ENCODE assay signal across 9 cellular contexts in genomic region chr6:137699036-137699683, GRCh38.
DNase-seq lines count a peak whose midpoint lies in the region; ATAC-seq lines count a peak whose summit lies in the region.
"Had no signal": no experiment of that assay in that cellular context is flagged by ENCODE, and none has a peak within 500 bp of the region (broad histone marks: within the 10 kb centered on the region; RNA-seq: fewer than 3 reads in every experiment).

No MANE protein-coding gene starts in this region.

- H3K27ac ChIP-seq in layer of hippocampus (ENCODE audit: low read depth, low read length) = peak overlapping the region; percentile 64

- H3K27me3 ChIP-seq in layer of hippocampus (ENCODE audit: control insufficient read depth, insufficient read depth, low read length) = no peaks in the 10 kb centered on the region
- H3K27me3 ChIP-seq: transverse colon had no signal

- peak; percentile 21 for DNase-seq in AG20443 (ENCODE audit: low spot score)
- DNase-seq in HS-5 (ENCODE audit: low read depth) = peak; percentile 31
- peak; percentile 42 for DNase-seq in activated CD8-positive, alpha-beta T cell treated with anti-CD3 and anti-CD28 coated beads, Interleukin-2, amount 10 ng/mL, durations not matched to agents 7 days and 5 days
- no peak for DNase-seq in NCI-H2029 (lab: John Stamatoyannopoulos, UW)

- POLR2A ChIA-PET in activated CD8-positive, alpha-beta T cell treated with anti-CD3 and anti-CD28 coated beads, Interleukin-2, amount 10 ng/mL, durations not matched to agents 7 days and 5 days (lab: Charles Lee) = interaction anchor here (0.6 to 1.9 kb wide), 4 partner anchors 101 to 816 kb away, joined by 3 to 7 read pairs (median 4); partner anchors contain the start of gene TNFAIP3

- no peaks in the 10 kb centered on the region for H3K36me3 Mint-ChIP-seq in activated CD8-positive, alpha-beta T cell treated with anti-CD3 and anti-CD28 coated beads, Interleukin-2, amount 10 ng/mL, durations not matched to agents 7 days and 5 days (ENCODE audit: low read depth)

- CTCF ChIA-PET in activated CD8-positive, alpha-beta T cell treated with anti-CD3 and anti-CD28 coated beads, Interleukin-2, amount 10 ng/mL, durations not matched to agents 7 days and 5 days (lab: Charles Lee) = interaction anchor here (0.7 to 6.6 kb wide), 28 partner anchors 9 to 427 kb away, joined by 3 to 88 read pairs (median 5); partner anchors contain the start of gene TNFAIP3

- peak overlapping the region; percentile 91 for H3K27ac Mint-ChIP-seq in activated CD8-positive, alpha-beta T cell treated with anti-CD3 and anti-CD28 coated beads, Interleukin-2, amount 10 ng/mL, durations not matched to agents 7 days and 5 days

- H3K9me3 Mint-ChIP-seq in activated CD8-positive, alpha-beta T cell treated with anti-CD3 and anti-CD28 coated beads, Interleukin-2, amount 10 ng/mL, durations not matched to agents 7 days and 5 days (ENCODE audit: insufficient read depth) = no peaks in the 10 kb centered on the region

- peak overlapping the region; percentile 57 for H3K4me3 Mint-ChIP-seq in activated CD8-positive, alpha-beta T cell treated with anti-CD3 and anti-CD28 coated beads, Interleukin-2, amount 10 ng/mL, durations not matched to agents 7 days and 5 days

- ATAC-seq in activated CD8-positive, alpha-beta T cell treated with anti-CD3 and anti-CD28 coated beads, Interleukin-2, amount 10 ng/mL, durations not matched to agents 7 days and 5 days = peak; percentile 72
- ATAC-seq in GM18873 (IDR thresholded peaks at IDR 0.05; ENCODE audit: low FRiP score, unreplicated experiment) = no peak
- ATAC-seq in HG03469 (IDR thresholded peaks at IDR 0.05; ENCODE audit: unreplicated experiment) = no peak
- ATAC-seq in HG03432 (IDR thresholded peaks at IDR 0.05; ENCODE audit: unreplicated experiment) = no peak

- H3K27me3 Mint-ChIP-seq in activated CD8-positive, alpha-beta T cell treated with anti-CD3 and anti-CD28 coated beads, Interleukin-2, amount 10 ng/mL, durations not matched to agents 7 days and 5 days (ENCODE audit: low read depth) = peaks cover 5% of the 10 kb centered on the region

- H3K4me1 Mint-ChIP-seq in activated CD8-positive, alpha-beta T cell treated with anti-CD3 and anti-CD28 coated beads, Interleukin-2, amount 10 ng/mL, durations not matched to agents 7 days and 5 days (ENCODE audit: low read depth) = peaks cover 38% of the 10 kb centered on the region
